In genomic region chr7:76262683-76263402, GRCh38 we compare ENCODE assay signal across 8 cellular contexts. TPM values are rescaled to one million over a fixed set of nuclear protein-coding genes. Genes with fewer than 3 reads are reported as not detected.
DNase-seq lines count a peak whose midpoint lies in the region; ATAC-seq and TF ChIP-seq lines count a peak whose summit lies in the region.

No MANE protein-coding gene starts in this region.

- no peak overlapping the region for H3K27ac ChIP-seq in AG04450 (ENCODE audit: low read depth, low read length)
- no peak overlapping the region for H3K27ac ChIP-seq in SU-DHL-6 (ENCODE audit: low read depth, low read length)

- CTCF ChIA-PET in AG04450 (lab: Charles Lee): interaction anchor here (0.6 to 4.0 kb wide), 18 partner anchors 8 to 1175 kb away, joined by 3 to 30 read pairs (median 4); no protein-coding TSS in a partner anchor

- H3K4me3 ChIP-seq in AG04450 (ENCODE audit: low read depth, low read length) (no peak overlapping the region), GM12864 (ENCODE audit: low read depth, low read length) (no peak overlapping the region), SU-DHL-6 (ENCODE audit: insufficient read depth, low read length, poor library complexity, severe bottlenecking) (no peak overlapping the region)

- no peaks in the 10 kb centered on the region for H3F3A ChIP-seq in SU-DHL-6 (ENCODE audit: insufficient read depth)

- no peak overlapping the region for H2AFZ ChIP-seq in SU-DHL-6 (ENCODE audit: low read depth, low read length, severe bottlenecking)

- H3K27me3 ChIP-seq in AG04450 (ENCODE audit: control insufficient read depth, insufficient read depth, low read length): peaks cover 32% of the 10 kb centered on the region
- H3K27me3 ChIP-seq in SU-DHL-6 (ENCODE audit: low read length): no peaks in the 10 kb centered on the region

- POLR2A ChIA-PET in AG04450 (lab: Yijun Ruan, JAX): interaction anchor here (0.5 to 0.9 kb wide), 3 partner anchors 26 to 85 kb away, joined by 3 to 4 read pairs (median 3); no protein-coding TSS in a partner anchor

- H3K36me3 Mint-ChIP-seq in mesothelial cell of epicardium: no peaks in the 10 kb centered on the region

- H3K27ac Mint-ChIP-seq in mesothelial cell of epicardium: no peak overlapping the region

- no peak overlapping the region for H3K4me3 Mint-ChIP-seq in mesothelial cell of epicardium

- H3K9ac ChIP-seq in SU-DHL-6 (ENCODE audit: low read length): no peak overlapping the region

- no peaks in the 10 kb centered on the region for H3K36me3 ChIP-seq in SU-DHL-6 (ENCODE audit: low read length)

- TF ChIP-seq CTCF in AG04450 (IDR thresholded peaks at IDR 0.05; ENCODE audit: low read depth, low read length) (peak; percentile 77), GM12864 (IDR thresholded peaks at IDR 0.05; ENCODE audit: low read depth, low read length, missing control alignments) (peak; percentile 80), SU-DHL-6 (IDR thresholded peaks at IDR 0.05; ENCODE audit: insufficient read depth, low read length, poor library complexity, severe bottlenecking) (peak; percentile 92), mesothelial cell of epicardium (IDR thresholded peaks at IDR 0.05; ENCODE audit: unreplicated experiment) (peak; percentile 43)

- H3K9me3 ChIP-seq in AG04450 (ENCODE audit: control insufficient read depth, insufficient read depth, low read length): no peaks in the 10 kb centered on the region; the same call in 1 of the 2 replicates
- no peaks in the 10 kb centered on the region for H3K9me3 ChIP-seq in SU-DHL-6 (ENCODE audit: insufficient read depth, low read length)

- peaks cover 18% of the 10 kb centered on the region for H3K27me3 Mint-ChIP-seq in mesothelial cell of epicardium (ENCODE audit: low read depth)

- no peak for ATAC-seq in GM18511 (IDR thresholded peaks at IDR 0.05; ENCODE audit: unreplicated experiment)
- no peak for ATAC-seq in HG02840 (IDR thresholded peaks at IDR 0.05; ENCODE audit: low FRiP score, unreplicated experiment)

- DNase-seq in AG04450 (ENCODE audit: low read depth, low spot score) (peak; percentile 16), GM12864 (ENCODE audit: low read depth) (no peak), NCI-H1092 (lab: John Stamatoyannopoulos, UW) (peak; percentile 25), epidermal melanocyte (ENCODE audit: insufficient read length, low spot score) (peak; percentile 59), mesothelial cell of epicardium (ENCODE audit: low spot score in 2 of 2, unreplicated experiment in 2 of 2) (peak in 1 of 2 experiments; percentile 67)

- H3K4me2 ChIP-seq in SU-DHL-6 (ENCODE audit: low read depth, low read length, poor library complexity, severe bottlenecking): no peak overlapping the region

- peaks cover 11% of the 10 kb centered on the region for H3K4me1 Mint-ChIP-seq in mesothelial cell of epicardium

- H3K9me3 Mint-ChIP-seq in mesothelial cell of epicardium: no peaks in the 10 kb centered on the region

- H3K9me2 ChIP-seq in SU-DHL-6 (replicated peaks; ENCODE audit: insufficient read depth, low read length): no peaks in the 10 kb centered on the region

- H4K20me1 ChIP-seq in SU-DHL-6 (ENCODE audit: low read depth, low read length): no peaks in the 10 kb centered on the region

- H3K79me2 ChIP-seq in SU-DHL-6 (ENCODE audit: insufficient read depth, low read length): no peaks in the 10 kb centered on the region

RNA-seq across cellular contexts. Expression of gene HSPB1, which starts 39.6 kb away (rescaled TPM):
- polyA plus RNA-seq in AG04450 (2011; rRNA removed): 290 and 526 TPM in 2 replicates
- polyA minus RNA-seq in AG04450 (2011; rRNA and poly(A)+ RNA removed): 75.3 and 81.1 TPM in 2 replicates
- total RNA-seq in mesothelial cell of epicardium: 235 to 241 TPM (median 239 TPM) in 3 replicates
